In genomic region chr1:53896673-53897229, GRCh38 we compare ENCODE assay signal across 12 cellular contexts. TPM values are rescaled to one million over a fixed set of nuclear protein-coding genes. Genes with fewer than 3 reads are reported as not detected.
DNase-seq lines count a peak whose midpoint lies in the region; ATAC-seq, FAIRE-seq and TF ChIP-seq lines count a peak whose summit lies in the region.
"Had no signal": no experiment of that assay in that cellular context is flagged by ENCODE, and none has a peak within 500 bp of the region (broad histone marks: within the 10 kb centered on the region; RNA-seq: fewer than 3 reads in every experiment).

No MANE protein-coding gene starts in this region.

- H3K36me3 ChIP-seq in kidney (ENCODE audit: control insufficient read depth in 1 of 2, insufficient read depth in 2 of 2, low read length in 2 of 2) (no peaks in the 10 kb centered on the region), thoracic aorta (no peaks in the 10 kb centered on the region), GM23338 (ENCODE audit: insufficient read depth) (no peaks in the 10 kb centered on the region)
- H3K36me3 ChIP-seq: brain microvascular endothelial cell had no signal

- H3K36me3 Mint-ChIP-seq in GM23338 (ENCODE audit: low read depth), result no peaks in the 10 kb centered on the region

- H3K27ac Mint-ChIP-seq in GM23338, result no peak overlapping the region

- no peak for FAIRE-seq in kidney (lab: Jason Lieb, UNC)
- FAIRE-seq: islet of Langerhans had no signal

- H4K20me1 ChIP-seq in GM23338 (replicated peaks; ENCODE audit: insufficient read depth), result no peaks in the 10 kb centered on the region

- H3K27ac ChIP-seq in kidney (ENCODE audit: low read depth in 2 of 2, low read length in 2 of 2), result peak overlapping the region in 1 of 2 donors; percentile 5
- peak overlapping the region; percentile 70 to 75 for H3K27ac ChIP-seq in thoracic aorta
- H3K27ac ChIP-seq in GM23338 (ENCODE audit: low read depth), result no peak overlapping the region
- H3K27ac ChIP-seq: brain microvascular endothelial cell had no signal

- no peaks in the 10 kb centered on the region for H3K9me3 ChIP-seq in kidney (ENCODE audit: control insufficient read depth in 1 of 2, low read length in 2 of 2)
- H3K9me3 ChIP-seq in thoracic aorta, result no peaks in the 10 kb centered on the region

- peaks cover 2% of the 10 kb centered on the region for H3K27me3 Mint-ChIP-seq in GM23338 (ENCODE audit: insufficient read depth, low read depth, poor library complexity)

- H3K4me1 ChIP-seq in kidney (ENCODE audit: control insufficient read depth in 1 of 2, insufficient read depth in 1 of 2, low read depth in 1 of 2, low read length in 2 of 2) (peaks cover 0 to 10% of the 10 kb centered on the region in 2 donors), thoracic aorta (ENCODE audit: control insufficient read depth in 1 of 2, low read depth in 2 of 2) (peaks cover 25 to 53% of the 10 kb centered on the region in 2 donors), GM23338 (ENCODE audit: insufficient read depth) (no peaks in the 10 kb centered on the region)

- H3K9me2 ChIP-seq in GM23338 (ENCODE audit: insufficient read depth), result no peaks in the 10 kb centered on the region

- DNase-seq in HK-2 (ENCODE audit: unreplicated experiment), result peak; percentile 47
- DNase-seq in astrocyte of the hippocampus (ENCODE audit: low read depth, low spot score), result peak; percentile 85
- DNase-seq in kidney, result no peak
- DNase-seq in thoracic aorta (ENCODE audit: low spot score), result no peak
- no peak for DNase-seq in GM23338 (ENCODE audit: low spot score)
- no peak for DNase-seq in COLO668 (lab: John Stamatoyannopoulos, UW; ENCODE audit: unreplicated experiment)
- DNase-seq: activated CD4-positive, CD25-positive, alpha-beta regulatory T cell treated with anti-CD3 and anti-CD28 coated beads, Interleukin-2, amount 50 U/mL, for 72 hours; brain microvascular endothelial cell had no signal

- H3K4me2 ChIP-seq in GM23338, result no peak overlapping the region

- intact Hi-C loops in kidney (cut with DNase I), result loop anchor here (10.0 kb wide), 1 partner anchor 48 kb away; the partner anchor contains the start of genes IFT25 and LRRC42

- H3K27me3 ChIP-seq in thoracic aorta (replicated peaks; ENCODE audit: insufficient read depth), result no peaks in the 10 kb centered on the region
- H3K27me3 ChIP-seq in GM23338 (ENCODE audit: insufficient read depth), result no peaks in the 10 kb centered on the region
- H3K27me3 ChIP-seq: brain microvascular endothelial cell had no signal

- ATAC-seq in thoracic aorta (ENCODE audit: insufficient number of reproducible peaks, low FRiP score, low read depth) (peak; percentile 63), GM23338 (no peak), GM21717 (IDR thresholded peaks at IDR 0.05; ENCODE audit: unreplicated experiment) (no peak), HG03175 (IDR thresholded peaks at IDR 0.05; ENCODE audit: unreplicated experiment) (no peak)

- H3K9me3 Mint-ChIP-seq in GM23338, result no peaks in the 10 kb centered on the region

- no peaks in the 10 kb centered on the region for H3F3A ChIP-seq in GM23338 (replicated peaks; ENCODE audit: low read depth)

- no peak overlapping the region for H3K4me3 Mint-ChIP-seq in GM23338

- TF ChIP-seq CTCF in kidney (IDR thresholded peaks at IDR 0.05; ENCODE audit: borderline replicate concordance, extremely low read depth, insufficient read depth), result no peak
- TF ChIP-seq CTCF in thoracic aorta (IDR thresholded peaks at IDR 0.05), result no peak
- TF ChIP-seq CTCF in GM23338 (conservative IDR thresholded peaks at IDR 0.05; ENCODE audit: low read depth in 2 of 2), result no peak

- H3K4me3 ChIP-seq in kidney (ENCODE audit: low read length in 2 of 2), result peak overlapping the region; percentile 85 to 86
- H3K4me3 ChIP-seq in thoracic aorta, result no peak overlapping the region
- no peak overlapping the region for H3K4me3 ChIP-seq in GM23338

- H3K9ac ChIP-seq in kidney (ENCODE audit: low read length in 2 of 2), result no peak overlapping the region

- H3K79me2 ChIP-seq in GM23338 (replicated peaks; ENCODE audit: insufficient read depth), result no peaks in the 10 kb centered on the region

- H3K4me1 Mint-ChIP-seq in GM23338, result no peaks in the 10 kb centered on the region; the same call in 2 of the 3 replicates

- no peak overlapping the region for H2AFZ ChIP-seq in GM23338

TF ChIP-seq in GM23338, 12 proteins besides CTCF, POLR2A, EP300 and RAD21 (continues in another document):
- TF ChIP-seq ETS1 (IDR thresholded peaks at IDR 0.05) (no peak), EZH2phosphoT487 (IDR thresholded peaks at IDR 0.05; ENCODE audit: unreplicated experiment) (no peak), STAT1 (IDR thresholded peaks at IDR 0.05; ENCODE audit: unreplicated experiment) (no peak), NANOG (IDR thresholded peaks at IDR 0.05; ENCODE audit: borderline replicate concordance) (no peak), CREB1 (CRISPR knock-in tag; IDR thresholded peaks at IDR 0.05; ENCODE audit: low read depth) (no peak), JUNB (IDR thresholded peaks at IDR 0.05; ENCODE audit: unreplicated experiment) (no peak)

RNA-seq across cellular contexts. Expression of gene DIO1, which starts 2.8 kb away (rescaled TPM):
- total RNA-seq in kidney, result 2.9 TPM
- 40.6 TPM for polyA plus RNA-seq in kidney (ENCODE audit: insufficient read depth, low read depth, low replicate concordance)
- not detected for total RNA-seq in thoracic aorta
- not detected in 2 replicates for total RNA-seq in GM23338 (2014; rRNA removed; shearing (Covaris generic))
- 0.27 TPM in 1 of 2 replicates, not detected in the other for polyA plus RNA-seq in GM23338 (2016; fragmentation: Nextera tagmentation; extraction: Ambion mirVana)
- total RNA-seq: urinary bladder had no signal

RNA-seq across cellular contexts. Expression of gene YIPF1, which starts 7.2 kb away (rescaled TPM):
- 33.3 TPM for total RNA-seq in kidney
- polyA plus RNA-seq in kidney (ENCODE audit: insufficient read depth, low read depth, low replicate concordance), result 49.4 TPM
- 10 to 100 TPM; 18.8 to 20.7 TPM for total RNA-seq in thoracic aorta
- total RNA-seq in GM23338 (2014; rRNA removed; shearing (Covaris generic)), result 24.0 and 24.8 TPM in 2 replicates
- 13.1 and 14.1 TPM in 2 replicates for polyA plus RNA-seq in GM23338 (2016; fragmentation: Nextera tagmentation; extraction: Ambion mirVana)

RNA-seq across cellular contexts. Expression of gene IFT25, which starts 48.7 kb away (rescaled TPM):
- 29.9 TPM for total RNA-seq in kidney
- 36.7 TPM for polyA plus RNA-seq in kidney (ENCODE audit: insufficient read depth, low read depth, low replicate concordance)
- total RNA-seq in thoracic aorta, result 10 to 100 TPM; 23.8 to 24.5 TPM
- 27.2 and 28.2 TPM in 2 replicates for total RNA-seq in GM23338 (2014; rRNA removed; shearing (Covaris generic))
- 97.1 and 109 TPM in 2 replicates for polyA plus RNA-seq in GM23338 (2016; fragmentation: Nextera tagmentation; extraction: Ambion mirVana)

RNA-seq across cellular contexts. Expression of gene LRRC42, which starts 49.4 kb away (rescaled TPM):
- 23.8 TPM for total RNA-seq in kidney
- 25.6 TPM for polyA plus RNA-seq in kidney (ENCODE audit: insufficient read depth, low read depth, low replicate concordance)
- 10 to 100 TPM; 17.8 to 18.3 TPM for total RNA-seq in thoracic aorta
- total RNA-seq in GM23338 (2014; rRNA removed; shearing (Covaris generic)), result 39.6 and 48.1 TPM in 2 replicates
- 22.4 and 25.9 TPM in 2 replicates for polyA plus RNA-seq in GM23338 (2016; fragmentation: Nextera tagmentation; extraction: Ambion mirVana)

RNA-seq across cellular contexts. Expression of gene NDC1, which starts 58.7 kb away (rescaled TPM):
- total RNA-seq in kidney (8.5 TPM), thoracic aorta (10 to 100 TPM in 1 of 2 donors, 1 to 10 TPM in 1; 4.2 to 14.6 TPM)
- polyA plus RNA-seq in kidney (ENCODE audit: insufficient read depth, low read depth, low replicate concordance) (5.6 TPM), GM23338 (2016; fragmentation: Nextera tagmentation; extraction: Ambion mirVana) (19.8 and 20.1 TPM in 2 replicates)
- 92.5 and 100 TPM in 2 replicates for total RNA-seq in GM23338 (2014; rRNA removed; shearing (Covaris generic))

Comparison
In these comparisons a context has a peak if more than half of its experiments do, and no peak if none do; other contexts are left out.
1. DNase-seq: peak in HK-2 (single experiment) and astrocyte of the hippocampus (single experiment); none in kidney (single experiment), thoracic aorta (single experiment), GM23338 (single experiment) and COLO668 (single experiment).
2. H3K4me3 ChIP-seq: peak in kidney (2 of 2); none in thoracic aorta (single experiment) and GM23338 (single experiment).